ENCODE assay signal across 13 cellular contexts in the genomic region with DNA sequence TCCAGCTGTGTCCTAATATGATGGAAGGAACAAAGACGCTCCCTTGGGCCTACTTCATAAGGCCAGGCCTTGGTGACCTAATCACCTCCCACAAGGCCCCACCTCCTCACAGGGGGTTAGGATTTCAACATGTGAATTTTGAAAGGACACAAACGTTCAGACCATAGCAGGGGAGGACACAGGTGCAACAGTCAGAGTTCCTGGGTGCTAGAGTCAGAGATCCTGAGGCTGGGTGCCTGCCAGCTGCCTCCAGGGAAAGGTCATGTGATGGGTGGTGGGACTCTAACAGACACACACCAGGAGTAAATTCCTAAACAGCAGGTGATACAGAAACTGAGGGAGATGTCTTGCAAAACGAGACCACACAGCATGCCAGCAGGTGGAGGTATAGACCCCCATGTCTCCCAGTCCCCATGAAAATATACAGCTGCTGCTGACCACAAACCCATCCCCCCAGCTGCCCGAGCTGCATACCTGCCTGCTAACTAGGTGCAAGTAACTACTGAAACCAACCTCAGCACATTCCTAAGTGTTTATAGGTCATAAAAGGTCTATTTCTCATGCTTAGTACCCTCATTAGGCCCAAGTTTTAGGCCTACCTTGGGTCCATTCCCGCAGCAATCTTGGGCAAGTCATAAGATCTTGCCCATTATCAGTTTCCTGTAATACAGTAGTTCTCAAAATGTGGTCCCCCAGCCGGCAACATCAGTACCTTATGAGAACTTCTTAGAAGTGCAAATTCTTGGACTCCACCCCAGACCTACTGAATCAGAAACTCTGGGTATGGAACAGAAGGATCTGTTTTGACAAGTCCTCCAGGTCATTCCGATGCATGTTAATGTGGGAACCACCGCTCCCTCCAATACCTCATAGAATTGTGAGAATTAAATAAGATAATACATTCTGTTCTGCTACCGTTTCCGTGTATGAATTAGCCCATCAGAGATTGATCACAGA.
A peak's percentile ranks its signal among the peaks of the same experiment; 100 is the strongest.
DNase-seq lines count a peak whose midpoint lies in the region; ATAC-seq, FAIRE-seq and TF ChIP-seq lines count a peak whose summit lies in the region.
"Had no signal": no experiment of that assay in that cellular context is flagged by ENCODE, and none has a peak within 500 bp of the region (broad histone marks: within the 10 kb centered on the region; RNA-seq: fewer than 3 reads in every experiment).

No MANE protein-coding gene starts in this region.

- no peak overlapping the region for H2BK5ac ChIP-seq in H1 (ENCODE audit: low read depth, low read length)

- H3K79me1 ChIP-seq in H1 (ENCODE audit: low read depth, low read length): no peaks in the 10 kb centered on the region

- H3K27ac ChIP-seq in H1 (ENCODE audit: low read depth, low read length): no peak overlapping the region

- H3K9me3 ChIP-seq in H1 (ENCODE audit: insufficient read depth in 2 of 2, low read depth in 1 of 2, low read length in 1 of 2): no peaks in the 10 kb centered on the region
- H3K9me3 ChIP-seq in mucosa of descending colon: no peaks in the 10 kb centered on the region

- H2BK20ac ChIP-seq in H1 (ENCODE audit: low read length): no peak overlapping the region

- POLR2A ChIA-PET in H1 (lab: Charles Lee; ENCODE audit: partially characterized antibody): interaction anchor here (1.2 to 2.2 kb wide), 2 partner anchors 15 to 245 kb away, joined by 3 to 11 read pairs; a partner anchor contains a TSS

- WGBS in H1 (ENCODE audit: extremely low coverage in 1 of 2, insufficient coverage in 1 of 2, insufficient read length in 1 of 2, insufficient replicate concordance in 2 of 2, low coverage in 1 of 2, low lambda C conversion rate in 2 of 2, missing lambda C conversion rate in 1 of 2), 2 experiments: 71% methylated on average over 10 of the region's 10 CpGs; no CpG with 5 or more reads in 1 of the 2 experiments

- DNase-seq in ELF-1 (ENCODE audit: low read depth, low spot score) (peak; percentile 92), LHCN-M2 (ENCODE audit: low read depth) (peak; percentile 19), H1 (ENCODE audit: low read depth in 1 of 2, low spot score in 2 of 2) (peak; percentile 66 to 82), mucosa of descending colon (peak in 2 of 3 donors; percentile 32 to 59), GF-D8 (lab: John Stamatoyannopoulos, UW) (no peak), H54 (ENCODE audit: insufficient read length, low spot score) (no peak)
- DNase-seq: activated naive CD4-positive, alpha-beta T cell treated with Interleukin-2 at 50 U/mL for 16 hours; EL; NCI-H1436 treated with DMSO at 0.1 percent for 48 hours; stimulated activated CD4-positive, alpha-beta T cell treated with anti-CD3 and anti-CD28 coated beads, Interleukin-12 subunit alpha, Interleukin-12 subunit beta, amount 100 ng/mL, for 4 hours; stimulated activated naive CD4-positive, alpha-beta T cell treated with Interleukin-2 at 50 U/mL for 16 hours had no signal

- no peak overlapping the region for H3K14ac ChIP-seq in H1 (ENCODE audit: insufficient read length)

- peaks cover 2% of the 10 kb centered on the region in 2 experiments for H4K20me1 ChIP-seq in H1 (replicated peaks in 1 of 2; ENCODE audit: control insufficient read depth in 1 of 2, insufficient read depth in 2 of 2, low read length in 2 of 2)

- H3K79me2 ChIP-seq in H1 (ENCODE audit: control insufficient read depth in 1 of 2, insufficient read depth in 2 of 2, low read length in 2 of 2): no peaks in the 10 kb centered on the region

- peak; percentile 35 to 51 (median 37) for TF ChIP-seq CTCF in H1 (IDR thresholded peaks at IDR 0.05; ENCODE audit: control extremely low read depth in 1 of 3, insufficient read depth in 1 of 3, low read depth in 1 of 3, low read length in 3 of 3)
- TF ChIP-seq CTCF in mucosa of descending colon (IDR thresholded peaks at IDR 0.05): no peak

- ATAC-seq in mucosa of descending colon (peak; percentile 63), HG03354 (IDR thresholded peaks at IDR 0.05; ENCODE audit: poor library complexity, severe bottlenecking, unreplicated experiment) (no peak), HG03159 (IDR thresholded peaks at IDR 0.05; ENCODE audit: unreplicated experiment) (no peak)

- no peak overlapping the region for H3K9ac ChIP-seq in H1 (replicated peaks in 1 of 4; ENCODE audit: extremely low read depth in 1 of 4, low read depth in 3 of 4, low read length in 3 of 4)

- CTCF ChIA-PET in H1 (lab: Charles Lee; ENCODE audit: partially characterized antibody): interaction anchor here (0.6 to 1.8 kb wide), 13 partner anchors 12 to 254 kb away, joined by 3 to 8 read pairs (median 6); a partner anchor contains a TSS

- peak; percentile 64 to 72 for TF ChIP-seq RAD21 in H1 (IDR thresholded peaks at IDR 0.05 in 1 of 2, conservative IDR thresholded peaks at IDR 0.05 in 1 of 2; ENCODE audit: low read depth in 2 of 2, low read length in 2 of 2)

- peak overlapping the region; percentile 65; the same call in 1 of the 2 replicates for H2BK12ac ChIP-seq in H1 (ENCODE audit: low read depth, low read length)

- H3K4me3 ChIP-seq in H1 (ENCODE audit: extremely low read depth in 1 of 4, insufficient read depth in 2 of 4, low read depth in 3 of 4, low read length in 4 of 4) (no peak overlapping the region), mucosa of descending colon (no peak overlapping the region)

- no peak overlapping the region for H3K56ac ChIP-seq in H1 (replicated peaks; ENCODE audit: insufficient read length, low read depth, low read length)

- no peak overlapping the region for H2AK5ac ChIP-seq in H1 (ENCODE audit: low read depth, low read length)

- no peaks in the 10 kb centered on the region for H3K23me2 ChIP-seq in H1 (ENCODE audit: low read depth, low read length)

- FAIRE-seq in H1 (lab: Jason Lieb, UNC) (peak; percentile 90), H54 (lab: Jason Lieb, UNC) (no peak)

- no peak overlapping the region for H3K4ac ChIP-seq in H1 (replicated peaks; ENCODE audit: insufficient read length, low read depth, low read length)

- no peak overlapping the region for H2AFZ ChIP-seq in H1 (ENCODE audit: low read length)

- H3K4me1 ChIP-seq in H1 (replicated peaks in 1 of 4; ENCODE audit: control insufficient read depth in 3 of 4, insufficient read depth in 4 of 4, low read length in 3 of 4) (peaks cover 0 to 6% (median 4%) of the 10 kb centered on the region in 4 experiments; a peak in 6 of 7 replicates), mucosa of descending colon (ENCODE audit: low read depth) (peaks cover 9% of the 10 kb centered on the region)

- no peak overlapping the region for H4K91ac ChIP-seq in H1 (replicated peaks; ENCODE audit: insufficient read length, low read length)

- intact Hi-C loops in mucosa of descending colon (cut with DNase I, micrococcal nuclease): no loop called here

- peak overlapping the region; percentile 10 to 32; a peak in 1 of 4 replicates for H3K4me2 ChIP-seq in H1 (ENCODE audit: insufficient read depth in 1 of 2, low read depth in 2 of 2, low read length in 2 of 2)

- no peak overlapping the region for H4K8ac ChIP-seq in H1 (ENCODE audit: extremely low read depth, insufficient read depth, low read length)

- no peak overlapping the region for H2BK15ac ChIP-seq in H1 (ENCODE audit: low read length)

- TF ChIP-seq POLR2A in H1 (IDR thresholded peaks at IDR 0.05; ENCODE audit: control extremely low read depth in 1 of 2, low read depth in 2 of 2, low read length in 2 of 2): no peak
- no peak for TF ChIP-seq POLR2A in H54 (IDR thresholded peaks at IDR 0.05; ENCODE audit: low read depth, low read length)

- H3K23ac ChIP-seq in H1 (ENCODE audit: insufficient read length): no peak overlapping the region

- H2BK120ac ChIP-seq in H1 (replicated peaks; ENCODE audit: low read depth, low read length): no peak overlapping the region

- H4K5ac ChIP-seq in H1 (ENCODE audit: insufficient read length, low read depth, low read length): no peak overlapping the region

- no peaks in the 10 kb centered on the region for H3K36me3 ChIP-seq in H1 (ENCODE audit: control insufficient read depth in 2 of 4, insufficient read depth in 4 of 4, low read length in 3 of 4)
- H3K36me3 ChIP-seq in mucosa of descending colon (ENCODE audit: low read depth): no peaks in the 10 kb centered on the region

- peaks cover 0 to 19% (median 10%) of the 10 kb centered on the region in 4 experiments; a peak in 4 of 7 replicates for H3K27me3 ChIP-seq in H1 (replicated peaks in 1 of 4; ENCODE audit: control insufficient read depth in 3 of 4, extremely low read depth in 1 of 4, insufficient read depth in 3 of 4, low read length in 3 of 4)

- H3K18ac ChIP-seq in H1 (ENCODE audit: extremely low read depth, low read length): no peak overlapping the region

- peak; percentile 12 to 94; a peak in 2 of 3 replicates for TF ChIP-seq EP300 in H1 (IDR thresholded peaks at IDR 0.05; ENCODE audit: borderline replicate concordance in 1 of 2, low read depth in 2 of 2, low read length in 2 of 2)

TF ChIP-seq in H1, 55 proteins besides CTCF, POLR2A, EP300 and RAD21 (continues in another document):
- no peak for TF ChIP-seq ZNF274 (IDR thresholded peaks at IDR 0.05; ENCODE audit: borderline replicate concordance, extremely low read depth, low read length)
- peak; percentile 82 for TF ChIP-seq SP1 (IDR thresholded peaks at IDR 0.05; ENCODE audit: low read depth, low read length)
- peak; percentile 97 for TF ChIP-seq POLR2AphosphoS5 (IDR thresholded peaks at IDR 0.05; ENCODE audit: low read depth, low read length)
- TF ChIP-seq TCF12 (IDR thresholded peaks at IDR 0.05; ENCODE audit: low read depth, low read length): peak; percentile 99
- TF ChIP-seq PHF8 (conservative IDR thresholded peaks at IDR 0.05; ENCODE audit: low read depth, low read length): no peak
- no peak for TF ChIP-seq KDM4A (IDR thresholded peaks at IDR 0.05; ENCODE audit: low read depth, low read length, severe bottlenecking)
- TF ChIP-seq HDAC6 (IDR thresholded peaks at IDR 0.05; ENCODE audit: low read depth, low read length): no peak
- TF ChIP-seq BCL11A (IDR thresholded peaks at IDR 0.05; ENCODE audit: low read depth in 2 of 2, low read length in 2 of 2): no peak
- TF ChIP-seq RBBP5 (IDR thresholded peaks at IDR 0.05; ENCODE audit: borderline replicate concordance, low read depth, low read length): no peak
- peak; percentile 81 for TF ChIP-seq ASH2L (IDR thresholded peaks at IDR 0.05; ENCODE audit: low read length)
- no peak for TF ChIP-seq NRF1 (IDR thresholded peaks at IDR 0.05; ENCODE audit: low read depth, low read length)
- TF ChIP-seq TBP (IDR thresholded peaks at IDR 0.05; ENCODE audit: low read depth, low read length): no peak
- TF ChIP-seq, protein P1, sequence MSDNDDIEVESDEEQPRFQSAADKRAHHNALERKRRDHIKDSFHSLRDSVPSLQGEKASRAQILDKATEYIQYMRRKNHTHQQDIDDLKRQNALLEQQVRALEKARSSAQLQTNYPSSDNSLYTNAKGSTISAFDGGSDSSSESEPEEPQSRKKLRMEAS (IDR thresholded peaks at IDR 0.05): peak; percentile 38; the same call in 1 of the 2 replicates
- no peak for TF ChIP-seq RFX5 (IDR thresholded peaks at IDR 0.05; ENCODE audit: borderline replicate concordance, low read depth, low read length)
- TF ChIP-seq RNF2 (IDR thresholded peaks at IDR 0.05; ENCODE audit: borderline replicate concordance, low read depth, low read length, missing control alignments, poor library complexity, severe bottlenecking): no peak
- TF ChIP-seq NANOG (IDR thresholded peaks at IDR 0.05; ENCODE audit: insufficient read depth, low read depth, low read length, poor library complexity, severe bottlenecking): no peak

Comparison
In these comparisons a context has a peak if more than half of its experiments do, and no peak if none do; other contexts are left out.
1. DNase-seq: peak in ELF-1 (single experiment), LHCN-M2 (single experiment), H1 (2 of 2) and mucosa of descending colon (2 of 3); none in GF-D8 (single experiment) and H54 (single experiment).